Comparison of ENCODE assay signal across 13 cellular contexts in the genomic region with DNA sequence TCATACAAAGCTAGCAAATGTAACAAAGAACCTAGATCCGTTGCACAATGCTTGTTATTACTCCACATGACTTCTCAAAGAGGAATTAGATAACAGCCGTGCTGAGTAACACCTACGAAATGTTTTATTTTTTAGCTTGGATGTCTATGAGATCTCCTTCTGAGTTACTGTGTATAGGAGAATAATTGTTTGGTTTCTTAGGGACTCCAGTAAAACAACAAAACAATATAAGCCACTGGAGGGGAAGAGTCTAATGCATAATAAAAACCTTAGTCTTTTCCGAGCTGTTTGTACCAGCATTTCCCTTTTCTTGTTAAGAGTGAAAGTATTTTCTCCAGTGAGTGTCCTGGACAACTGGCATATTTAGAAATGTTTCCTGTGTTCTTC. TPM values are rescaled to one million over a fixed set of nuclear protein-coding genes. Genes with fewer than 3 reads are reported as not detected.
DNase-seq lines count a peak whose midpoint lies in the region; ATAC-seq and TF ChIP-seq lines count a peak whose summit lies in the region.
"Had no signal": no experiment of that assay in that cellular context is flagged by ENCODE, and none has a peak within 500 bp of the region (broad histone marks: within the 10 kb centered on the region; RNA-seq: fewer than 3 reads in every experiment).

No MANE protein-coding gene starts in this region.

- TF ChIP-seq EP300 in upper lobe of left lung (IDR thresholded peaks at IDR 0.05) = no peak

- H3K9me3 ChIP-seq in upper lobe of left lung = no peaks in the 10 kb centered on the region
- H3K9me3 ChIP-seq in mucosa of descending colon = no peaks in the 10 kb centered on the region
- H3K9me3 ChIP-seq: tibial nerve had no signal

- TF ChIP-seq CTCF in upper lobe of left lung (IDR thresholded peaks at IDR 0.05) (no peak), mucosa of descending colon (IDR thresholded peaks at IDR 0.05) (no peak)

- no peaks in the 10 kb centered on the region for H3K27me3 ChIP-seq in upper lobe of left lung
- H3K27me3 ChIP-seq: tibial nerve had no signal

- 9 to 35% methylated on average over 4 of the region's 4 CpGs for WGBS in upper lobe of left lung, 2 donors

- intact Hi-C loops in mucosa of descending colon (cut with DNase I, micrococcal nuclease) = no loop called here

- H3K27ac ChIP-seq in upper lobe of left lung = peak overlapping the region; percentile 59 to 84 (median 72)

- H3K4me3 ChIP-seq in upper lobe of left lung (peak overlapping the region in 3 of 4 donors; percentile 13 to 22 (median 18)), mucosa of descending colon (no peak overlapping the region)
- H3K4me3 ChIP-seq: tibial nerve had no signal

- no peak for TF ChIP-seq POLR2A in upper lobe of left lung (IDR thresholded peaks at IDR 0.05)

- H3K36me3 ChIP-seq in upper lobe of left lung = peaks cover 0 to 29% (median 23%) of the 10 kb centered on the region in 4 donors
- H3K36me3 ChIP-seq in mucosa of descending colon (ENCODE audit: low read depth) = no peaks in the 10 kb centered on the region

- peak; percentile 58 for DNase-seq in SIG-M5 treated with dmso at 0.1 percent for 504 hours (lab: John Stamatoyannopoulos, UW; ENCODE audit: unreplicated experiment)
- no peak for DNase-seq in SIG-M5 (lab: John Stamatoyannopoulos, UW)
- peak; percentile 62 for DNase-seq in astrocyte of the hippocampus (ENCODE audit: low read depth, low spot score)
- peak; percentile 14 for DNase-seq in kidney tubule cell (ENCODE audit: low spot score)
- DNase-seq in upper lobe of left lung = no peak
- no peak for DNase-seq in NCI-H1436 treated with DMSO at 0.1 percent for 48 hours (lab: John Stamatoyannopoulos, UW)
- DNase-seq in globus pallidus (ENCODE audit: low spot score) = no peak
- DNase-seq in mucosa of descending colon = no peak
- DNase-seq: 8988T; activated CD8-positive, alpha-beta memory T cell treated with anti-CD3 and anti-CD28 coated beads, Interleukin-2, amount 10 ng/mL, durations not matched to agents 7 days and 5 days; kidney; NCI-H2029 treated with DMSO at 0.1 percent for 48 hours had no signal

- peak; percentile 70 to 82 for ATAC-seq in upper lobe of left lung (ENCODE audit: low FRiP score in 2 of 2)
- ATAC-seq in mucosa of descending colon = no peak
- ATAC-seq: activated CD8-positive, alpha-beta memory T cell treated with anti-CD3 and anti-CD28 coated beads, Interleukin-2, amount 10 ng/mL, durations not matched to agents 7 days and 5 days had no signal

- peaks cover 22 to 38% (median 29%) of the 10 kb centered on the region in 4 donors for H3K4me1 ChIP-seq in upper lobe of left lung
- H3K4me1 ChIP-seq in mucosa of descending colon (ENCODE audit: low read depth) = no peaks in the 10 kb centered on the region

RNA-seq across cellular contexts. Expression of gene SNAP23, which starts 15.6 kb away (rescaled TPM):
- total RNA-seq in upper lobe of left lung (100 to 1,000 TPM in 1 of 6 donors, 10 to 100 TPM in 5; 47.3 to 108 (median 63.7) TPM), mucosa of descending colon (10 to 100 TPM; 65.3 to 97.9 (median 90.3) TPM)

RNA-seq across cellular contexts. Expression of gene ZNF106, which starts 20.1 kb away (rescaled TPM):
- total RNA-seq in upper lobe of left lung = 100 to 1,000 TPM in 2 of 6 donors, 10 to 100 TPM in 4; 67.0 to 130 (median 93.0) TPM
- total RNA-seq in mucosa of descending colon = 10 to 100 TPM; 40.0 to 94.9 (median 45.8) TPM

RNA-seq across cellular contexts. Expression of gene LRRC57, which starts 37.6 kb away (rescaled TPM):
- total RNA-seq in upper lobe of left lung (10 to 100 TPM; 24.0 to 48.2 (median 31.2) TPM), mucosa of descending colon (10 to 100 TPM; 24.1 to 30.9 (median 26.6) TPM)

RNA-seq across cellular contexts. Expression of gene HAUS2, which starts 37.6 kb away (rescaled TPM):
- 10 to 100 TPM; 10.2 to 31.9 (median 20.5) TPM for total RNA-seq in upper lobe of left lung
- 10 to 100 TPM; 11.7 to 16.5 (median 13.4) TPM for total RNA-seq in mucosa of descending colon

Comparison
In these comparisons a context has a peak if more than half of its experiments do, and no peak if none do; other contexts are left out.
1. DNase-seq: peak in SIG-M5 treated with dmso at 0.1 percent for 504 hours (single experiment), astrocyte of the hippocampus (single experiment) and kidney tubule cell (single experiment); none in SIG-M5 (single experiment), upper lobe of left lung (0 of 2), NCI-H1436 treated with DMSO at 0.1 percent for 48 hours (single experiment), globus pallidus (single experiment) and mucosa of descending colon (0 of 3).